8 cellular contexts compared by ENCODE assay signal in the genomic region with DNA sequence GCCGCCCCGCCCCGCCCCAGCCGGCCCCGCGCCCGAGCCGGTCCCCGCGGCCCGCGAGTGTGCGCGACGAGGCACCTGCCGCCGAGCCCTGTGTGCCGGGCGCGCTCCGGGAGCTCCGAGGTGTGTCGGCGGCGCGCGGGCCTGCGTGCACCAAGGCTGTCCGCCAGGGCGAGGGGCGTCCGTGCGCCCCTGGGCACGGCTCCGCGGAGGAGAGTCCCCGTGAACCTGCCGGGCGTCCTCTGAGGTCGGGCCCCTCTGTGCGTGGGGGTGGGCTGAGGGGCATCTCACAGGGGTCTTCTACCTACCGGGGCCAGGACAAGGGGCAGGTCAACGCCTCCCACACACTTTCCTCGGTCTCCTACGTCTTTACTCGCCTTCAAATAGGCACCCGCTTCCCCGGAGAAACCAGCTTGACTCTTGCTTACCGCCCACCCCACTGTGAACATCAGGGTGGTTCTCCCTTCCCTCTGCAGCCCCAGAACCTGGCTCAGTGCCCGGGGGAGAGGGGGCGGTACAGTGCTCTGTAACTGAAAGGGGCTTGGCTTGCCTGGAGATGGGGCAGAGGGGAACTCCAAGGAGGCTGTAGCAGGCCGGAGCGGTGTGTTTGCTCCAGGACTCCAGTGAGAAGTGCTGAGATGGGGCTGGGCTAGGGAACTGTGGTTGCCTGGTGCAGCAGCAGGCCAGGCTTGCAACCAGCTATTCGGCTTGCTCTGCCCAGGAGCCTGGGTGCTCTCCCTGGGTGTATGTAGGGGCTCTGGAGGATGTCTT. TPM values are rescaled to one million over a fixed set of nuclear protein-coding genes. Genes with fewer than 3 reads are reported as not detected.
DNase-seq lines count a peak whose midpoint lies in the region; ATAC-seq and TF ChIP-seq lines count a peak whose summit lies in the region.

A gene (minus strand): TSS at position 94 of the 768 bp plus-strand sequence. CDS start 175 bp downstream, outside the sequence.

- peaks cover 19% of the 10 kb centered on the region for H3K27me3 Mint-ChIP-seq in mesothelial cell of epicardium (ENCODE audit: low read depth)

- H3K9me3 ChIP-seq in HEK293 (ENCODE audit: control insufficient read depth, insufficient read depth, low read depth, low read length) = no peaks in the 10 kb centered on the region

- POLR2A ChIA-PET in HEK293 (lab: Yijun Ruan, JAX) = interaction anchor here (0.9 to 2.0 kb wide), 8 partner anchors 22 to 272 kb away, joined by 3 to 21 read pairs (median 4); a partner anchor contains a TSS

- peak within 1 kb of the TSS; percentile 95 for H3K4me3 Mint-ChIP-seq in mesothelial cell of epicardium

- H3K36me3 Mint-ChIP-seq in mesothelial cell of epicardium = peaks cover 11% of the 10 kb centered on the region

- peak within 1 kb of the TSS; percentile 51 for H3K4me3 ChIP-seq in HEK293 (ENCODE audit: low read depth, low read length)
- H3K4me3 ChIP-seq in coronary artery = peak within 1 kb of the TSS; percentile 100

- H3K4me1 ChIP-seq in HEK293 (ENCODE audit: control insufficient read depth, insufficient read depth, low read length) = peaks cover 13% of the 10 kb centered on the region

- no peak for ATAC-seq in GM18909 (IDR thresholded peaks at IDR 0.05; ENCODE audit: poor library complexity, unreplicated experiment)

- H3K27ac ChIP-seq in HEK293 (ENCODE audit: extremely low read depth, low read depth, low read length) = peak within 1 kb of the TSS; percentile 78
- peak within 1 kb of the TSS in 1 of 2 donors; percentile 90 for H3K27ac ChIP-seq in coronary artery

- peak within 1 kb of the TSS; percentile 98 for H3K27ac Mint-ChIP-seq in mesothelial cell of epicardium

- TF ChIP-seq CTCF in HEK293 (tag by site-specific recombination; IDR thresholded peaks at IDR 0.05) (peak; percentile 58; the same call in 1 of the 2 replicates), coronary artery (IDR thresholded peaks at IDR 0.05) (no peak), mesothelial cell of epicardium (IDR thresholded peaks at IDR 0.05; ENCODE audit: unreplicated experiment) (no peak)

- CTCF ChIA-PET in HEK293 (lab: Yijun Ruan, JAX) = interaction anchor here (0.6 to 3.8 kb wide), 21 partner anchors 19 to 1831 kb away, joined by 3 to 18 read pairs (median 4); a partner anchor contains a TSS

- peaks cover 1 to 22% of the 10 kb centered on the region in 2 experiments; a peak in 2 of 3 replicates for H3K36me3 ChIP-seq in HEK293 (ENCODE audit: control insufficient read depth in 2 of 2, insufficient read depth in 1 of 2, low read length in 2 of 2)

- DNase-seq in DMS79 treated with DMSO at 0.1 percent for 48 hours (lab: John Stamatoyannopoulos, UW) = peak; percentile 80
- peak; percentile 61 for DNase-seq in NCI-H2196 (lab: John Stamatoyannopoulos, UW; ENCODE audit: unreplicated experiment)
- peak; percentile 68 to 81 for DNase-seq in activated CD4-positive, alpha-beta T cell treated with anti-CD3 and anti-CD28 coated beads for 4 hours
- peak; percentile 75 for DNase-seq in coronary artery (ENCODE audit: low spot score)
- DNase-seq in mesothelial cell of epicardium (ENCODE audit: low spot score in 2 of 2, unreplicated experiment in 2 of 2) = peak; percentile 72 to 86
- DNase-seq in stimulated activated CD8-positive, alpha-beta memory T cell treated with anti-CD3 and anti-CD28 coated beads, Interleukin-4, amount 100 ng/mL, for 48 hours = peak; percentile 94

- H3K4me1 Mint-ChIP-seq in mesothelial cell of epicardium = peaks cover 35% of the 10 kb centered on the region

- no peaks in the 10 kb centered on the region for H3K9me3 Mint-ChIP-seq in mesothelial cell of epicardium

TF ChIP-seq in HEK293, 187 proteins besides CTCF, POLR2A, EP300 and RAD21 (continues in another document):
- TF ChIP-seq ZNF521 (tag by site-specific recombination; IDR thresholded peaks at IDR 0.05) (no peak), KLF16 (tag by site-specific recombination; IDR thresholded peaks at IDR 0.05) (peak; percentile 61; the same call in 1 of the 2 replicates), ZNF473 (tag by site-specific recombination; IDR thresholded peaks at IDR 0.05) (no peak), ZIC2 (tag by site-specific recombination; IDR thresholded peaks at IDR 0.05) (peak; percentile 86), SP7 (tag by site-specific recombination; IDR thresholded peaks at IDR 0.05) (peak; percentile 46; the same call in 1 of the 2 replicates), SP3 (tag by site-specific recombination; IDR thresholded peaks at IDR 0.05) (peak; percentile 46; the same call in 1 of the 2 replicates)
- TF ChIP-seq, protein P1, sequence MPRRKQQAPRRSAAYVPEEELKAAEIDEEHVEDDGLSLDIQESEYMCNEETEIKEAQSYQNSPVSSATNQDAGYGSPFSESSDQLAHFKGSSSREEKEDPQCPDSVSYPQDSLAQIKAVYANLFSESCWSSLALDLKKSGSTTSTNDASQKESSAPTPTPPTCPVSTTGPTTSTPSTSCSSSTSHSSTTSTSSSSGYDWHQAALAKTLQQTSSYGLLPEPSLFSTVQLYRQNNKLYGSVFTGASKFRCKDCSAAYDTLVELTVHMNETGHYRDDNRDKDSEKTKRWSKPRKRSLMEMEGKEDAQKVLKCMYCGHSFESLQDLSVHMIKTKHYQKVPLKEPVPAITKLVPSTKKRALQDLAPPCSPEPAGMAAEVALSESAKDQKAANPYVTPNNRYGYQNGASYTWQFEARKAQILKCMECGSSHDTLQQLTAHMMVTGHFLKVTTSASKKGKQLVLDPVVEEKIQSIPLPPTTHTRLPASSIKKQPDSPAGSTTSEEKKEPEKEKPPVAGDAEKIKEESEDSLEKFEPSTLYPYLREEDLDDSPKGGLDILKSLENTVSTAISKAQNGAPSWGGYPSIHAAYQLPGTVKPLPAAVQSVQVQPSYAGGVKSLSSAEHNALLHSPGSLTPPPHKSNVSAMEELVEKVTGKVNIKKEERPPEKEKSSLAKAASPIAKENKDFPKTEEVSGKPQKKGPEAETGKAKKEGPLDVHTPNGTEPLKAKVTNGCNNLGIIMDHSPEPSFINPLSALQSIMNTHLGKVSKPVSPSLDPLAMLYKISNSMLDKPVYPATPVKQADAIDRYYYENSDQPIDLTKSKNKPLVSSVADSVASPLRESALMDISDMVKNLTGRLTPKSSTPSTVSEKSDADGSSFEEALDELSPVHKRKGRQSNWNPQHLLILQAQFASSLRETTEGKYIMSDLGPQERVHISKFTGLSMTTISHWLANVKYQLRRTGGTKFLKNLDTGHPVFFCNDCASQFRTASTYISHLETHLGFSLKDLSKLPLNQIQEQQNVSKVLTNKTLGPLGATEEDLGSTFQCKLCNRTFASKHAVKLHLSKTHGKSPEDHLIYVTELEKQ (tag by site-specific recombination; IDR thresholded peaks at IDR 0.05; ENCODE audit: borderline replicate concordance) = no peak
- TF ChIP-seq, protein P2, sequence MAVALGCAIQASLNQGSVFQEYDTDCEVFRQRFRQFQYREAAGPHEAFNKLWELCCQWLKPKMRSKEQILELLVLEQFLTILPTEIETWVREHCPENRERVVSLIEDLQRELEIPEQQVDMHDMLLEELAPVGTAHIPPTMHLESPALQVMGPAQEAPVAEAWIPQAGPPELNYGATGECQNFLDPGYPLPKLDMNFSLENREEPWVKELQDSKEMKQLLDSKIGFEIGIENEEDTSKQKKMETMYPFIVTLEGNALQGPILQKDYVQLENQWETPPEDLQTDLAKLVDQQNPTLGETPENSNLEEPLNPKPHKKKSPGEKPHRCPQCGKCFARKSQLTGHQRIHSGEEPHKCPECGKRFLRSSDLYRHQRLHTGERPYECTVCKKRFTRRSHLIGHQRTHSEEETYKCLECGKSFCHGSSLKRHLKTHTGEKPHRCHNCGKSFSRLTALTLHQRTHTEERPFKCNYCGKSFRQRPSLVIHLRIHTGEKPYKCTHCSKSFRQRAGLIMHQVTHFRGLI (tag by site-specific recombination; IDR thresholded peaks at IDR 0.05) = no peak
- TF ChIP-seq, protein P3, sequence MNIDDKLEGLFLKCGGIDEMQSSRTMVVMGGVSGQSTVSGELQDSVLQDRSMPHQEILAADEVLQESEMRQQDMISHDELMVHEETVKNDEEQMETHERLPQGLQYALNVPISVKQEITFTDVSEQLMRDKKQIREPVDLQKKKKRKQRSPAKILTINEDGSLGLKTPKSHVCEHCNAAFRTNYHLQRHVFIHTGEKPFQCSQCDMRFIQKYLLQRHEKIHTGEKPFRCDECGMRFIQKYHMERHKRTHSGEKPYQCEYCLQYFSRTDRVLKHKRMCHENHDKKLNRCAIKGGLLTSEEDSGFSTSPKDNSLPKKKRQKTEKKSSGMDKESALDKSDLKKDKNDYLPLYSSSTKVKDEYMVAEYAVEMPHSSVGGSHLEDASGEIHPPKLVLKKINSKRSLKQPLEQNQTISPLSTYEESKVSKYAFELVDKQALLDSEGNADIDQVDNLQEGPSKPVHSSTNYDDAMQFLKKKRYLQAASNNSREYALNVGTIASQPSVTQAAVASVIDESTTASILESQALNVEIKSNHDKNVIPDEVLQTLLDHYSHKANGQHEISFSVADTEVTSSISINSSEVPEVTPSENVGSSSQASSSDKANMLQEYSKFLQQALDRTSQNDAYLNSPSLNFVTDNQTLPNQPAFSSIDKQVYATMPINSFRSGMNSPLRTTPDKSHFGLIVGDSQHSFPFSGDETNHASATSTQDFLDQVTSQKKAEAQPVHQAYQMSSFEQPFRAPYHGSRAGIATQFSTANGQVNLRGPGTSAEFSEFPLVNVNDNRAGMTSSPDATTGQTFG (tag by site-specific recombination; IDR thresholded peaks at IDR 0.05; ENCODE audit: borderline replicate concordance) = no peak
- TF ChIP-seq, protein P4, sequence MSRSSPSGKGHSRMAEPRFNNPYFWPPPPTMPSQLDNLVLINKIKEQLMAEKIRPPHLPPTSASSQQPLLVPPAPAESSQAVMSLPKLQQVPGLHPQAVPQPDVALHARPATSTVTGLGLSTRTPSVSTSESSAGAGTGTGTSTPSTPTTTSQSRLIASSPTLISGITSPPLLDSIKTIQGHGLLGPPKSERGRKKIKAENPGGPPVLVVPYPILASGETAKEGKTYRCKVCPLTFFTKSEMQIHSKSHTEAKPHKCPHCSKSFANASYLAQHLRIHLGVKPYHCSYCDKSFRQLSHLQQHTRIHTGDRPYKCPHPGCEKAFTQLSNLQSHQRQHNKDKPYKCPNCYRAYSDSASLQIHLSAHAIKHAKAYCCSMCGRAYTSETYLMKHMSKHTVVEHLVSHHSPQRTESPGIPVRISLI (tag by site-specific recombination; IDR thresholded peaks at IDR 0.05) = no peak
- TF ChIP-seq, protein P5, sequence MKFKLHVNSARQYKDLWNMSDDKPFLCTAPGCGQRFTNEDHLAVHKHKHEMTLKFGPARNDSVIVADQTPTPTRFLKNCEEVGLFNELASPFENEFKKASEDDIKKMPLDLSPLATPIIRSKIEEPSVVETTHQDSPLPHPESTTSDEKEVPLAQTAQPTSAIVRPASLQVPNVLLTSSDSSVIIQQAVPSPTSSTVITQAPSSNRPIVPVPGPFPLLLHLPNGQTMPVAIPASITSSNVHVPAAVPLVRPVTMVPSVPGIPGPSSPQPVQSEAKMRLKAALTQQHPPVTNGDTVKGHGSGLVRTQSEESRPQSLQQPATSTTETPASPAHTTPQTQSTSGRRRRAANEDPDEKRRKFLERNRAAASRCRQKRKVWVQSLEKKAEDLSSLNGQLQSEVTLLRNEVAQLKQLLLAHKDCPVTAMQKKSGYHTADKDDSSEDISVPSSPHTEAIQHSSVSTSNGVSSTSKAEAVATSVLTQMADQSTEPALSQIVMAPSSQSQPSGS (tag by site-specific recombination; IDR thresholded peaks at IDR 0.05; ENCODE audit: low read depth) = no peak

RNA-seq across cellular contexts. Expression of the gene that starts here (rescaled TPM):
- total RNA-seq in mesothelial cell of epicardium = 10.3 to 11.7 TPM (median 11.4 TPM) in 3 replicates
